Comparison of ENCODE assay signal across 17 cellular contexts in genomic region chr9:114343471-114344187, GRCh38. TPM values are rescaled to one million over a fixed set of nuclear protein-coding genes. Genes with fewer than 3 reads are reported as not detected.
DNase-seq lines count a peak whose midpoint lies in the region; ATAC-seq, FAIRE-seq and TF ChIP-seq lines count a peak whose summit lies in the region.
"Had no signal": no experiment of that assay in that cellular context is flagged by ENCODE, and none has a peak within 500 bp of the region (broad histone marks: within the 10 kb centered on the region; RNA-seq: fewer than 3 reads in every experiment).

No MANE protein-coding gene starts in this region.

- no peaks in the 10 kb centered on the region for H3K79me2 ChIP-seq in trophoblast cell (ENCODE audit: control insufficient read depth, insufficient read depth, low read length, poor library complexity)

- H3K27ac ChIP-seq in VCaP (peak overlapping the region; percentile 28; the same call in 1 of the 2 replicates), trophoblast cell (ENCODE audit: low read depth, low read length) (peak overlapping the region; percentile 50)
- H3K27ac ChIP-seq: esophagus squamous epithelium, neural progenitor cell had no signal

- H3K4me3 ChIP-seq in trophoblast cell (ENCODE audit: low read depth, low read length), result no peak overlapping the region
- H3K4me3 ChIP-seq: esophagus squamous epithelium, neural progenitor cell, uterus had no signal

- H3K18ac ChIP-seq in trophoblast cell (ENCODE audit: low read length), result no peak overlapping the region

- DNase-seq in GM12891 (ENCODE audit: insufficient read length, low spot score), result no peak
- DNase-seq in epidermal melanocyte (ENCODE audit: insufficient read length, low spot score), result peak; percentile 8
- peak; percentile 99 to 100 for DNase-seq in trophoblast cell
- DNase-seq in H4 (ENCODE audit: low spot score), result no peak
- DNase-seq: esophagus squamous epithelium; NCI-H1105 treated with DMSO at 0.1 percent for 48 hours; NCI-H446 treated with DMSO at 0.1 percent for 48 hours; PC-3; right cardiac atrium; stimulated activated CD4-positive, alpha-beta T cell treated with anti-CD3 and anti-CD28 coated beads, Interleukin-4, amount 100 ng/mL, for 1 hour; uterus had no signal

- peak; percentile 28 for FAIRE-seq in GM12891 (lab: Jason Lieb, UNC)
- FAIRE-seq: colon had no signal

- no peak overlapping the region for H3K23ac ChIP-seq in trophoblast cell (ENCODE audit: low read length)

- no peaks in the 10 kb centered on the region for H3K27me3 ChIP-seq in trophoblast cell (ENCODE audit: insufficient read depth, low read length)
- H3K27me3 ChIP-seq: esophagus squamous epithelium, neural progenitor cell, uterus had no signal

- peaks cover 3% of the 10 kb centered on the region for H3K79me1 ChIP-seq in trophoblast cell (ENCODE audit: low read length)

- H2AFZ ChIP-seq in trophoblast cell (ENCODE audit: insufficient read depth, low read length, poor library complexity), result no peak overlapping the region
- H2AFZ ChIP-seq: neural progenitor cell had no signal

- H3K9me3 ChIP-seq in trophoblast cell (ENCODE audit: insufficient read depth, low read depth, low read length), result no peaks in the 10 kb centered on the region
- H3K9me3 ChIP-seq: esophagus squamous epithelium, uterus had no signal

- H2BK5ac ChIP-seq in trophoblast cell (ENCODE audit: low read depth, low read length, poor library complexity), result no peak overlapping the region

- peak overlapping the region; percentile 21 for H3K4me2 ChIP-seq in trophoblast cell (ENCODE audit: low read length)
- H3K4me2 ChIP-seq: neural progenitor cell had no signal

- no peak overlapping the region for H3K4ac ChIP-seq in trophoblast cell (ENCODE audit: low read depth, low read length)

- ATAC-seq in GM19328 (IDR thresholded peaks at IDR 0.05; ENCODE audit: unreplicated experiment), result no peak
- ATAC-seq in HG03521 (IDR thresholded peaks at IDR 0.05; ENCODE audit: unreplicated experiment), result no peak
- ATAC-seq: PC-3, right cardiac atrium had no signal

- H3K4me1 ChIP-seq in trophoblast cell (ENCODE audit: control insufficient read depth in 1 of 2, insufficient read depth in 2 of 2, low read length in 2 of 2), result peaks cover 14 to 19% of the 10 kb centered on the region in 2 experiments

- no peak overlapping the region for H4K8ac ChIP-seq in trophoblast cell (ENCODE audit: low read depth, low read length)

- no peak for TF ChIP-seq POLR2A in GM12891 (IDR thresholded peaks at IDR 0.05; ENCODE audit: low read depth, low read length)

- no peak overlapping the region for H4K12ac ChIP-seq in trophoblast cell (ENCODE audit: low read depth, low read length)

- no peak overlapping the region for H3K14ac ChIP-seq in trophoblast cell (ENCODE audit: low read length)

- H3K36me3 ChIP-seq in trophoblast cell (ENCODE audit: control insufficient read depth in 1 of 2, insufficient read depth in 2 of 2, low read length in 2 of 2), result peaks cover 37 to 46% of the 10 kb centered on the region in 2 experiments
- H3K36me3 ChIP-seq: neural progenitor cell, uterus had no signal

- H2BK120ac ChIP-seq in trophoblast cell (ENCODE audit: insufficient read depth, low read length, poor library complexity), result no peak overlapping the region

- no peak overlapping the region for H2BK12ac ChIP-seq in trophoblast cell (ENCODE audit: low read length)

- H2AK5ac ChIP-seq in trophoblast cell (ENCODE audit: low read length), result peak overlapping the region; percentile 18

- TF ChIP-seq CTCF in VCaP (conservative IDR thresholded peaks at IDR 0.05), result no peak

- no CpG with 5 or more reads among the region's 9 CpGs for WGBS in trophoblast cell (ENCODE audit: extremely low coverage, insufficient coverage, insufficient read length)

- no peak overlapping the region for H3K9ac ChIP-seq in trophoblast cell (ENCODE audit: low read length)
- H3K9ac ChIP-seq: neural progenitor cell had no signal

- H4K91ac ChIP-seq in trophoblast cell (ENCODE audit: low read depth, low read length), result peak overlapping the region; percentile 13

TF ChIP-seq in GM12891, 5 proteins besides CTCF, POLR2A, EP300 and RAD21:
- TF ChIP-seq POLR2AphosphoS5 (IDR thresholded peaks at IDR 0.05; ENCODE audit: low read depth, low read length), result no peak
- no peak for TF ChIP-seq PAX5 (IDR thresholded peaks at IDR 0.05; ENCODE audit: insufficient read depth, low read length, severe bottlenecking)
- TF ChIP-seq TAF1 (IDR thresholded peaks at IDR 0.05; ENCODE audit: low read depth, low read length), result no peak
- no peak for TF ChIP-seq SPI1 (IDR thresholded peaks at IDR 0.05; ENCODE audit: low read depth, low read length)
- no peak for TF ChIP-seq POU2F2 (IDR thresholded peaks at IDR 0.05; ENCODE audit: low read depth, low read length)

RNA-seq across cellular contexts. Expression of gene ORM2, which starts 14.0 kb away (rescaled TPM):
- polyA plus RNA-seq in GM12891 (2012; ENCODE audit: low read depth, missing spikeins), result not detected
- 0.08 TPM in 1 of 2 replicates, not detected in the other for polyA plus RNA-seq in trophoblast cell (2013)
- total RNA-seq in H4 (2014; rRNA removed; shearing (Covaris generic)), result 0.19 TPM in 1 of 2 replicates, not detected in the other
- total RNA-seq: esophagus squamous epithelium, G401, PC-3, right cardiac atrium had no signal

RNA-seq across cellular contexts. Expression of gene ORM1, which starts 20.7 kb away (rescaled TPM):
- not detected for polyA plus RNA-seq in GM12891 (2012; ENCODE audit: low read depth, missing spikeins)
- polyA plus RNA-seq in trophoblast cell (2013), result 0.07 and 0.08 TPM in 2 replicates
- total RNA-seq in H4 (2014; rRNA removed; shearing (Covaris generic)), result 0.33 TPM in 1 of 2 replicates, not detected in the other
- total RNA-seq: G401, PC-3 had no signal

RNA-seq across cellular contexts. Expression of gene AKNA, which starts 44.2 kb away (rescaled TPM):
- 46.5 TPM for polyA plus RNA-seq in GM12891 (2012; ENCODE audit: low read depth, missing spikeins)
- polyA plus RNA-seq in trophoblast cell (2013), result 14.4 and 16.0 TPM in 2 replicates
- total RNA-seq in H4 (2014; rRNA removed; shearing (Covaris generic)), result 2.3 and 3.4 TPM in 2 replicates

Comparison
In these comparisons a context has a peak if more than half of its experiments do, and no peak if none do; other contexts are left out.
1. DNase-seq: peak in epidermal melanocyte (single experiment) and trophoblast cell (2 of 2); none in GM12891 (single experiment) and H4 (single experiment).